ENCODE assay signal across 10 cellular contexts in the genomic region with DNA sequence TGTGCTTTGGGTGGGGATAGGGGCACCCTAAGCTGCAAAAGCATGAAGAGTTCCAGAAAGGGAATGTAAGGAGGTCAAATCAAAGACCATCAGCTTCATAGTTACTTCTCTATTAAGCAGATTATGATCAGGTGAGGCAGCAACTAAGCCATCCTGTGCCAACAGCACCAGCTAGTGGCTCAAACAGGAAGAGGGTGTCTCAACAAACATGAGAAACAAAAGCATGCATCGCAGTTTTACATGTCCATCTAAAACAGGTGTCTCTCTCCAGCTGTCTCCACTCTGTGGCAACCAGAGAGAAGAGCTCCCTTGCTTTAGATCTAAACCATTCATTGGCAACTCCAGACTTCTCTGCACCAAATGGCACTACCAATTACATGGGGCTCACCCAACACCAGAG. TPM values are rescaled to one million over a fixed set of nuclear protein-coding genes. Genes with fewer than 3 reads are reported as not detected.
DNase-seq lines count a peak whose midpoint lies in the region; ATAC-seq and TF ChIP-seq lines count a peak whose summit lies in the region.
"Had no signal": no experiment of that assay in that cellular context is flagged by ENCODE, and none has a peak within 500 bp of the region (broad histone marks: within the 10 kb centered on the region; RNA-seq: fewer than 3 reads in every experiment).

No MANE protein-coding gene starts in this region.

- H3K27ac Mint-ChIP-seq in HFFc6 = peak overlapping the region; percentile 53; the same call in 1 of the 2 replicates

- no peak overlapping the region for H3K56ac ChIP-seq in mesendoderm (ENCODE audit: low read length)

- H3K27ac ChIP-seq in mesendoderm (ENCODE audit: low read depth, low read length) = no peak overlapping the region
- no peak overlapping the region for H3K27ac ChIP-seq in suprapubic skin
- H3K27ac ChIP-seq in adrenal gland = no peak overlapping the region

- H3K18ac ChIP-seq in mesendoderm (ENCODE audit: low read length) = no peak overlapping the region

- H3K79me1 ChIP-seq in mesendoderm (ENCODE audit: low read length) = peaks cover 39% of the 10 kb centered on the region

- H3K36me3 Mint-ChIP-seq in HFFc6 (ENCODE audit: low read depth) = peaks cover 60% of the 10 kb centered on the region

- TF ChIP-seq CTCF in HFFc6 (IDR thresholded peaks at IDR 0.05) (peak; percentile 74), suprapubic skin (IDR thresholded peaks at IDR 0.05) (no peak), adrenal gland (IDR thresholded peaks at IDR 0.05) (peak in 1 of 6 experiments; percentile 19)

- H3K27me3 ChIP-seq in mesendoderm (ENCODE audit: insufficient read depth, low read length, poor library complexity) (no peaks in the 10 kb centered on the region), suprapubic skin (no peaks in the 10 kb centered on the region), adrenal gland (no peaks in the 10 kb centered on the region)

- peaks cover 74% of the 10 kb centered on the region for H3K79me2 ChIP-seq in mesendoderm (ENCODE audit: control insufficient read depth, insufficient read depth, low read length)

- no peak overlapping the region for H3K4me3 Mint-ChIP-seq in HFFc6

- peaks cover 10% of the 10 kb centered on the region for H3K4me1 ChIP-seq in mesendoderm (ENCODE audit: control insufficient read depth, low read depth, low read length)
- peaks cover 6% of the 10 kb centered on the region for H3K4me1 ChIP-seq in suprapubic skin
- H3K4me1 ChIP-seq in adrenal gland (replicated peaks in 1 of 2) = peaks cover 0 to 36% of the 10 kb centered on the region in 2 donors

- H4K8ac ChIP-seq in mesendoderm (ENCODE audit: low read depth, low read length) = no peak overlapping the region

- H2AK5ac ChIP-seq in mesendoderm (ENCODE audit: low read length) = no peak overlapping the region

- H3K4me1 Mint-ChIP-seq in HFFc6 (ENCODE audit: low read depth) = peaks cover 77% of the 10 kb centered on the region

- H3K4me2 ChIP-seq in mesendoderm (ENCODE audit: low read length) = no peak overlapping the region

- H4K5ac ChIP-seq in mesendoderm (ENCODE audit: low read length) = no peak overlapping the region

- ATAC-seq in GM18870 (IDR thresholded peaks at IDR 0.05; ENCODE audit: unreplicated experiment) = no peak
- ATAC-seq: left lobe of liver had no signal

- no peak overlapping the region for H2BK5ac ChIP-seq in mesendoderm (ENCODE audit: low read length)

- no CpG with 5 or more reads among the region's 1 CpG for WGBS in mesendoderm (ENCODE audit: extremely low coverage, insufficient coverage, low lambda C conversion rate)
- 86% methylated on average over 1 of the region's 1 CpG for WGBS in suprapubic skin
- WGBS in adrenal gland, 4 donors = 100% methylated on average over 1 of the region's 1 CpG

- H2BK120ac ChIP-seq in mesendoderm (ENCODE audit: low read depth, low read length) = no peak overlapping the region

- intact Hi-C loops in adrenal gland (cut with DNase I) = no loop called here

- peaks cover 13% of the 10 kb centered on the region for H3K27me3 Mint-ChIP-seq in HFFc6 (ENCODE audit: insufficient read depth)

- H3K23ac ChIP-seq in mesendoderm (ENCODE audit: low read length) = no peak overlapping the region

- H3K4me3 ChIP-seq in mesendoderm (ENCODE audit: low read length) = no peak overlapping the region
- H3K4me3 ChIP-seq in suprapubic skin = no peak overlapping the region
- H3K4me3 ChIP-seq in adrenal gland = no peak overlapping the region

- H3K9me3 ChIP-seq in suprapubic skin = peaks cover 4% of the 10 kb centered on the region
- peaks cover 0 to 7% (median 0%) of the 10 kb centered on the region in 3 donors for H3K9me3 ChIP-seq in adrenal gland (replicated peaks in 1 of 3)

- peaks cover 9% of the 10 kb centered on the region for H3K9me3 Mint-ChIP-seq in HFFc6

- H2BK15ac ChIP-seq in mesendoderm (replicated peaks; ENCODE audit: low read depth) = no peak overlapping the region

- H3K4ac ChIP-seq in mesendoderm (ENCODE audit: low read depth, low read length) = no peak overlapping the region

- TF ChIP-seq EP300 in suprapubic skin (IDR thresholded peaks at IDR 0.05) = no peak

- TF ChIP-seq POLR2A in suprapubic skin (IDR thresholded peaks at IDR 0.05) (no peak), adrenal gland (IDR thresholded peaks at IDR 0.05) (no peak)

- H3K9ac ChIP-seq in mesendoderm (ENCODE audit: low read length) = no peak overlapping the region

- H3K36me3 ChIP-seq in mesendoderm (ENCODE audit: control insufficient read depth, insufficient read depth, low read length) = no peaks in the 10 kb centered on the region
- H3K36me3 ChIP-seq in suprapubic skin = peaks cover 19% of the 10 kb centered on the region
- peaks cover 0 to 10% of the 10 kb centered on the region in 2 donors for H3K36me3 ChIP-seq in adrenal gland (replicated peaks in 1 of 2)

- DNase-seq in COLO668 (lab: John Stamatoyannopoulos, UW; ENCODE audit: unreplicated experiment) = peak; percentile 22
- DNase-seq in HFFc6 = no peak
- peak; percentile 41 for DNase-seq in astrocyte of the hippocampus (ENCODE audit: low read depth, low spot score)
- peak; percentile 57 for DNase-seq in mesendoderm
- DNase-seq in suprapubic skin (ENCODE audit: low spot score in 2 of 2) = no peak
- no peak for DNase-seq in adrenal gland
- DNase-seq in stimulated activated CD4-positive, alpha-beta T cell treated with anti-CD3 and anti-CD28 coated beads, Interleukin-1b, Interleukin-23, amount 100 ng/mL, for 48 hours = no peak
- DNase-seq: activated CD8-positive, alpha-beta memory T cell treated with anti-CD3 and anti-CD28 coated beads for 24 hours had no signal

RNA-seq across cellular contexts. Expression of a gene that starts 52.9 kb away (rescaled TPM):
- 100 to 1,000 TPM; 749 to 847 (median 825) TPM for total RNA-seq in HFFc6 (2021; fragmentation: NEBNext Ultra II Directional; extraction: Animal tissue kit (Norgen Biotek cat#: 25700))
- 242 TPM for polyA plus RNA-seq in mesendoderm (2013, experiment 1 of 2)
- polyA plus RNA-seq in mesendoderm (2013, experiment 2 of 2) = 251 TPM
- total RNA-seq in suprapubic skin (100 to 1,000 TPM in 2 of 4 donors, 10 to 100 TPM in 2; 76.8 to 117 (median 94.0) TPM), adrenal gland (100 to 1,000 TPM in 4 of 8 donors, 10 to 100 TPM in 4; 67.0 to 180 (median 98.9) TPM)
- polyA plus RNA-seq in adrenal gland = 10 to 100 TPM; 50.5 to 61.3 (median 55.7) TPM

Comparison
In these comparisons a context has a peak if more than half of its experiments do, and no peak if none do; other contexts are left out.
1. DNase-seq: peak in COLO668 (single experiment), astrocyte of the hippocampus (single experiment) and mesendoderm (single experiment); none in HFFc6 (single experiment), suprapubic skin (0 of 2), adrenal gland (0 of 7) and stimulated activated CD4-positive, alpha-beta T cell treated with anti-CD3 and anti-CD28 coated beads, Interleukin-1b, Interleukin-23, amount 100 ng/mL, for 48 hours (single experiment).
2. RNA of a gene that starts 52.9 kb away (total RNA-seq): 749 to 847 TPM in HFFc6; 76.8 to 117 TPM in suprapubic skin and 67.0 to 180 TPM in adrenal gland; every median in the first group is over 4 times any median in the second.